ENCODE assay signal across 18 cellular contexts in genomic region chr6:7630792-7631191, GRCh38. TPM values are rescaled to one million over a fixed set of nuclear protein-coding genes. Genes with fewer than 3 reads are reported as not detected.
DNase-seq lines count a peak whose midpoint lies in the region; ATAC-seq, FAIRE-seq and TF ChIP-seq lines count a peak whose summit lies in the region.
"Had no signal": no experiment of that assay in that cellular context is flagged by ENCODE, and none has a peak within 500 bp of the region (broad histone marks: within the 10 kb centered on the region; RNA-seq: fewer than 3 reads in every experiment).

No MANE protein-coding gene starts in this region.

- DNase-seq in HepG2 (ENCODE audit: low spot score) (no peak), right lobe of liver (no peak), WTC11 (ENCODE audit: low spot score) (no peak), iPS-NIHi11 (ENCODE audit: low spot score) (peak; percentile 47), uterus (no peak), DMS 273 treated with DMSO at 0.1 percent for 48 hours (lab: John Stamatoyannopoulos, UW) (no peak)
- DNase-seq in activated CD4-positive, CD25-positive, alpha-beta regulatory T cell treated with anti-CD3 and anti-CD28 coated beads, Interleukin-2, amount 50 U/mL, for 72 hours, result no peak
- DNase-seq: 8988T; AML-193; Calu3; CD4-positive, alpha-beta T cell; DMS79 had no signal

- no peaks in the 10 kb centered on the region; the same call in 1 of the 2 replicates for H3K27me3 Mint-ChIP-seq in WTC11 (ENCODE audit: low read depth)
- H3K27me3 Mint-ChIP-seq in stimulated activated memory B cell treated with anti-CD40 and anti-IgM and Interleukin-4, amounts not matched to agents 10 μg/mL and 1 μg/mL and 100 μg/mL, for 72 hours, result peaks cover 14% of the 10 kb centered on the region

- H3K27me3 ChIP-seq in HepG2 (ENCODE audit: control insufficient read depth in 1 of 2, insufficient read depth in 2 of 2, low read length in 2 of 2), result peaks cover 0 to 3% of the 10 kb centered on the region in 2 experiments; a peak in 1 of 5 replicates
- no peaks in the 10 kb centered on the region for H3K27me3 ChIP-seq in right lobe of liver
- no peaks in the 10 kb centered on the region for H3K27me3 ChIP-seq in uterus
- H3K27me3 ChIP-seq: BLaER1 had no signal

- TF ChIP-seq EP300 in HepG2 (IDR thresholded peaks at IDR 0.05; ENCODE audit: low read depth in 2 of 2, low read length in 2 of 2) (no peak), HepG2 (CRISPR knock-in tag; IDR thresholded peaks at IDR 0.05; ENCODE audit: borderline replicate concordance) (no peak)

- no peak for FAIRE-seq in HepG2 (lab: Jason Lieb, UNC)
- FAIRE-seq: G401.6, GM12892, H1 had no signal

- TF ChIP-seq POLR2A in HepG2 (IDR thresholded peaks at IDR 0.05; ENCODE audit: insufficient read depth in 1 of 2, low read depth in 2 of 2, low read length in 2 of 2) (no peak), right lobe of liver (IDR thresholded peaks at IDR 0.05) (no peak), uterus (IDR thresholded peaks at IDR 0.05) (no peak)

- TF ChIP-seq CTCF in HepG2 (CRISPR knock-in tag; IDR thresholded peaks at IDR 0.05), result no peak
- TF ChIP-seq CTCF in right lobe of liver (IDR thresholded peaks at IDR 0.05), result no peak
- TF ChIP-seq CTCF in WTC11 (IDR thresholded peaks at IDR 0.05), result no peak
- TF ChIP-seq CTCF in uterus (IDR thresholded peaks at IDR 0.05), result no peak

- no peaks in the 10 kb centered on the region for H3K9me3 ChIP-seq in HepG2 (ENCODE audit: low read length)
- H3K9me3 ChIP-seq in right lobe of liver, result no peaks in the 10 kb centered on the region
- H3K9me3 ChIP-seq in uterus, result no peaks in the 10 kb centered on the region
- H3K9me3 ChIP-seq: BLaER1 had no signal

- H3K9me3 Mint-ChIP-seq in WTC11, result peaks cover 3% of the 10 kb centered on the region; the same call in 1 of the 2 replicates
- no peaks in the 10 kb centered on the region for H3K9me3 Mint-ChIP-seq in stimulated activated memory B cell treated with anti-CD40 and anti-IgM and Interleukin-4, amounts not matched to agents 10 μg/mL and 1 μg/mL and 100 μg/mL, for 72 hours
- H3K9me3 Mint-ChIP-seq: CD4-positive, alpha-beta T cell; IgD-negative memory B cell had no signal

- intact Hi-C loops in HepG2 (cut with micrococcal nuclease; ENCODE audit: unreplicated experiment) (no loop called here), right lobe of liver (cut with DNase I) (no loop called here), uterus (cut with DNase I; ENCODE audit: low total_unique reads) (no loop called here)

- H3K79me2 ChIP-seq in HepG2 (ENCODE audit: insufficient read depth, low read length), result no peaks in the 10 kb centered on the region

- H3K4me3 ChIP-seq in HepG2 (replicated peaks in 1 of 3; ENCODE audit: insufficient read depth in 1 of 3, low read depth in 2 of 3, low read length in 3 of 3) (no peak overlapping the region), right lobe of liver (no peak overlapping the region), uterus (no peak overlapping the region)
- H3K4me3 ChIP-seq: BLaER1 had no signal

- no peak overlapping the region for H3K4me3 Mint-ChIP-seq in WTC11
- H3K4me3 Mint-ChIP-seq in stimulated activated memory B cell treated with anti-CD40 and anti-IgM and Interleukin-4, amounts not matched to agents 10 μg/mL and 1 μg/mL and 100 μg/mL, for 72 hours, result no peak overlapping the region
- H3K4me3 Mint-ChIP-seq: CD4-positive, alpha-beta T cell; IgD-negative memory B cell had no signal

- in situ Hi-C loops in HepG2 (cut with HindIII; ENCODE audit: extremely low pct_ligation_motif_present, low pct_unique_long_range_greater_than_20kb), result no loop called here

- H4K20me1 ChIP-seq in HepG2 (ENCODE audit: insufficient read depth, low read length), result no peaks in the 10 kb centered on the region
- H4K20me1 ChIP-seq: BLaER1 had no signal

- H3K4me1 Mint-ChIP-seq in WTC11, result peaks cover under 1% of the 10 kb centered on the region; the same call in 1 of the 2 replicates
- no peaks in the 10 kb centered on the region for H3K4me1 Mint-ChIP-seq in stimulated activated memory B cell treated with anti-CD40 and anti-IgM and Interleukin-4, amounts not matched to agents 10 μg/mL and 1 μg/mL and 100 μg/mL, for 72 hours
- H3K4me1 Mint-ChIP-seq: IgD-negative memory B cell had no signal

- H3K36me3 ChIP-seq in HepG2 (replicated peaks in 1 of 2; ENCODE audit: control insufficient read depth in 1 of 2, insufficient read depth in 2 of 2, low read length in 2 of 2) (no peaks in the 10 kb centered on the region), right lobe of liver (no peaks in the 10 kb centered on the region), uterus (no peaks in the 10 kb centered on the region)
- H3K36me3 ChIP-seq: BLaER1 had no signal

- no peak overlapping the region for H3K4me2 ChIP-seq in HepG2 (ENCODE audit: low read depth, low read length)
- H3K4me2 ChIP-seq: BLaER1 had no signal

- H3K4me1 ChIP-seq in HepG2 (ENCODE audit: insufficient read depth, low read length) (no peaks in the 10 kb centered on the region), right lobe of liver (no peaks in the 10 kb centered on the region), uterus (no peaks in the 10 kb centered on the region)
- H3K4me1 ChIP-seq: BLaER1 had no signal

- H3K27ac ChIP-seq in HepG2 (ENCODE audit: extremely low read length, insufficient read depth, low read length) (no peak overlapping the region), right lobe of liver (no peak overlapping the region), uterus (no peak overlapping the region)
- H3K27ac ChIP-seq: BLaER1 had no signal

- no TSS peak for BruUV-seq in HepG2 (replicated peaks; lab: Mats Ljungman, UMichigan)

- no peak overlapping the region for H2AFZ ChIP-seq in HepG2 (ENCODE audit: low read length)

- WGBS in HepG2 (ENCODE audit: low lambda C conversion rate), result 19% methylated on average over 5 of the region's 5 CpGs
- 53% methylated on average over 3 of the region's 5 CpGs for WGBS in right lobe of liver (ENCODE audit: insufficient coverage, low coverage, low lambda C conversion rate, missing lambda C conversion rate)

- ATAC-seq in HepG2, result peak; percentile 87
- no peak for ATAC-seq in right lobe of liver
- ATAC-seq in WTC11, result peak; percentile 99
- ATAC-seq in stimulated activated memory B cell treated with anti-CD40 and anti-IgM and Interleukin-4, amounts not matched to agents 10 μg/mL and 1 μg/mL and 100 μg/mL, for 72 hours, result peak; percentile 49

- no peak overlapping the region for H3K27ac Mint-ChIP-seq in WTC11
- no peak overlapping the region for H3K27ac Mint-ChIP-seq in stimulated activated memory B cell treated with anti-CD40 and anti-IgM and Interleukin-4, amounts not matched to agents 10 μg/mL and 1 μg/mL and 100 μg/mL, for 72 hours
- H3K27ac Mint-ChIP-seq: CD4-positive, alpha-beta T cell; IgD-negative memory B cell had no signal

- POLR2A ChIA-PET in HepG2 (lab: Yijun Ruan, JAX) (no interaction called here), WTC11 (lab: Charles Lee) (interaction anchor here (0.7 kb wide), 2 partner anchors 270 to 517 kb away, joined by 4 to 5 read pairs; no protein-coding TSS in a partner anchor)

- no peak overlapping the region for H3K9ac ChIP-seq in HepG2 (ENCODE audit: insufficient read depth, low read depth, low read length)
- H3K9ac ChIP-seq: BLaER1 had no signal

- CTCF ChIA-PET in HepG2 (lab: Yijun Ruan, JAX; ENCODE audit: low intra/inter-chr PET ratio, low total read pairs), result no interaction called here
- CTCF ChIA-PET in WTC11 (lab: Charles Lee), result interaction anchor here (1.0 to 1.1 kb wide), 2 partner anchors 11 to 15 kb away, joined by 3 to 8 read pairs; no protein-coding TSS in a partner anchor

- no peaks in the 10 kb centered on the region for H3K36me3 Mint-ChIP-seq in WTC11
- no peaks in the 10 kb centered on the region for H3K36me3 Mint-ChIP-seq in stimulated activated memory B cell treated with anti-CD40 and anti-IgM and Interleukin-4, amounts not matched to agents 10 μg/mL and 1 μg/mL and 100 μg/mL, for 72 hours
- H3K36me3 Mint-ChIP-seq: IgD-negative memory B cell had no signal

- no peak for TF ChIP-seq RAD21 in HepG2 (CRISPR knock-in tag; IDR thresholded peaks at IDR 0.05)

TF ChIP-seq in HepG2, 621 proteins besides CTCF, POLR2A, EP300 and RAD21 (continues in another document):
- TF ChIP-seq ZNF75D (CRISPR knock-in tag; IDR thresholded peaks at IDR 0.05; ENCODE audit: borderline replicate concordance) (no peak), FOXA3 (CRISPR knock-in tag; IDR thresholded peaks at IDR 0.05) (no peak), HNF4A (CRISPR knock-in tag; IDR thresholded peaks at IDR 0.05) (no peak), ZNF747 (CRISPR knock-in tag; IDR thresholded peaks at IDR 0.05; ENCODE audit: borderline replicate concordance) (no peak)

RNA-seq across cellular contexts. Expression of gene SNRNP48, which starts 40.8 kb away (rescaled TPM):
- 47.5 and 82.0 TPM in 2 replicates for total RNA-seq in HepG2 (2016; rRNA removed; fragmentation: Illumina TruSeq; extraction: Trizol)
- 4.5 and 5.3 TPM in 2 replicates for total RNA-seq in HepG2 (2016; cell fraction: cytosol; rRNA removed; fragmentation: Illumina TruSeq; extraction: Trizol; ENCODE audit: low read depth)
- total RNA-seq in HepG2 (2016; cell fraction: insoluble cytoplasmic fraction; rRNA removed; fragmentation: Illumina TruSeq; extraction: Trizol), result 53.2 and 86.1 TPM in 2 replicates
- 13.9 and 17.5 TPM in 2 replicates for total RNA-seq in HepG2 (2016; cell fraction: membrane; rRNA removed; fragmentation: Illumina TruSeq; extraction: Trizol)
- total RNA-seq in HepG2 (2016; cell fraction: nucleus; rRNA removed; fragmentation: Illumina TruSeq; extraction: Trizol), result 32.5 and 36.4 TPM in 2 replicates
- 11.6 and 17.5 TPM in 2 replicates for polyA plus RNA-seq in HepG2 (2011; rRNA removed)
- polyA plus RNA-seq in HepG2 (2011; cell fraction: cytosol; rRNA removed), result 7.7 and 8.9 TPM in 2 replicates
- 7.9 and 11.5 TPM in 2 replicates for polyA plus RNA-seq in HepG2 (2011; cell fraction: nucleus; rRNA removed)
- 12.4 and 15.5 TPM in 2 replicates for polyA plus RNA-seq in HepG2 (2012)
- 2.1 and 2.4 TPM in 2 replicates for polyA plus RNA-seq in HepG2 (2016; cell fraction: cytosol; fragmentation: Illumina TruSeq; extraction: Trizol; ENCODE audit: low read depth)
- polyA plus RNA-seq in HepG2 (2016; cell fraction: insoluble cytoplasmic fraction; fragmentation: Illumina TruSeq; extraction: Trizol; ENCODE audit: low read depth), result 53.9 and 61.3 TPM in 2 replicates
- polyA plus RNA-seq in HepG2 (2016; cell fraction: membrane; fragmentation: Illumina TruSeq; extraction: Trizol; ENCODE audit: low read depth), result 6.2 and 7.3 TPM in 2 replicates
- 40.0 and 41.7 TPM in 2 replicates for polyA plus RNA-seq in HepG2 (2016; cell fraction: nucleus; fragmentation: Illumina TruSeq; extraction: Trizol; ENCODE audit: insufficient read depth, low read depth)
- 7.8 and 10.6 TPM in 2 replicates for polyA minus RNA-seq in HepG2 (2011; rRNA and poly(A)+ RNA removed; ENCODE audit: low replicate concordance)
- 9.2 and 11.9 TPM in 2 replicates for polyA minus RNA-seq in HepG2 (2011; cell fraction: cytosol; rRNA and poly(A)+ RNA removed)
- polyA minus RNA-seq in HepG2 (2011; cell fraction: nucleus; rRNA and poly(A)+ RNA removed), result 28.1 and 32.1 TPM in 2 replicates
- total RNA-seq in right lobe of liver, result 10 to 100 TPM in 1 of 6 experiments, 1 to 10 TPM in 5; 4.7 to 13.7 (median 7.0) TPM
- 17.6 to 24.0 TPM (median 21.4 TPM) in 3 replicates for total RNA-seq in WTC11 (2021)
- 10 to 100 TPM; 10.2 to 39.7 (median 14.6) TPM for total RNA-seq in uterus

Comparison
In these comparisons a context has a peak if more than half of its experiments do, and no peak if none do; other contexts are left out.
1. ATAC-seq: peak in HepG2 (single experiment), WTC11 (single experiment) and stimulated activated memory B cell treated with anti-CD40 and anti-IgM and Interleukin-4, amounts not matched to agents 10 μg/mL and 1 μg/mL and 100 μg/mL, for 72 hours (single experiment); none in right lobe of liver (0 of 4).